ENCODE assay signal across 8 cellular contexts in the genomic region with DNA sequence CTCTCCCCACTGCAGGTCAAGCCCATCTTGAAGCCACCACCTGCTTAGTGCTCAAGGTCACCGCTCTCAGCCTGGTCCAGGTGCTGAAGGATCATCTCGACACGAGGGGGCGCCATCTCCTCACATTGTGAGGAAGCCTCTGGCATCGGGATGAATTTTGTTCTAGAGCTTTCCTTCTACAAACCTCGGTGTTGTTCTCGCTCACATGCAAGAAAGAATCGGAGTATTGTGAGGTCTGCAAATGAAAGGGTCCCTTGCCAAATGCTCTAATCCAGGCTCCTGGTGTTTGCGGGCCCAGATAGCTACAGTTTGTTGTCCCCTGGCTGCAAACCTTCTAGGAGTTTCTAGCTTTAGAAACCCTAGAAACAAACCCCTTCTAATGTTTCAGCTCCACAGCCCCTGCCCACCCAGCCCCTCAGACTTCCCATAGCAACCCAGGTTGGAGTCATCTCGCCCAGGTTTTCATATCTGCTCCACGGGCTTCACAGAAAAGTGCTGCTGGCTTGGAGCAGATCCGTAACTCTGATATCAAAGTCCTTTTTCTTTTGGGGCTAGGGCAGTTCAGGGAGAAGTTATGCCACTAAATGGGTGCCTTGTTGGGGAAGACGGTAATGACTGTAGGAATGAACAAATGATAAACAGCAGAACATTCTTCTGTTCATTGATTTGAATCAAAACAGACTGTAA.
DNase-seq lines count a peak whose midpoint lies in the region; ATAC-seq and TF ChIP-seq lines count a peak whose summit lies in the region.

No MANE protein-coding gene starts in this region.

- TF ChIP-seq CTCF in GM12865 (IDR thresholded peaks at IDR 0.05; ENCODE audit: insufficient read depth, low read depth, low read length, missing control alignments) (peak; percentile 85), brain microvascular endothelial cell (IDR thresholded peaks at IDR 0.05; ENCODE audit: low read depth, low read length, missing control alignments) (peak; percentile 93)

- H3K27me3 ChIP-seq in brain microvascular endothelial cell (replicated peaks) = no peaks in the 10 kb centered on the region

- ATAC-seq in HG02973 (IDR thresholded peaks at IDR 0.05; ENCODE audit: unreplicated experiment) (peak; percentile 74), HG03135 (IDR thresholded peaks at IDR 0.05; ENCODE audit: unreplicated experiment) (no peak)

- no peaks in the 10 kb centered on the region for H3K36me3 ChIP-seq in brain microvascular endothelial cell (replicated peaks)

- in situ Hi-C loops in brain microvascular endothelial cell (cut with HindIII; ENCODE audit: low pct_ligation_motif_present, low sequenced_read_pairs) = no loop called here

- no peak overlapping the region for H3K27ac ChIP-seq in brain microvascular endothelial cell

- H3K4me3 ChIP-seq in GM12865 (ENCODE audit: low read depth, low read length) = no peak overlapping the region
- no peak overlapping the region for H3K4me3 ChIP-seq in brain microvascular endothelial cell (ENCODE audit: low read depth, low read length)

- DNase-seq in GM12865 (ENCODE audit: low read depth) (peak; percentile 91), NCI-H2107 (lab: John Stamatoyannopoulos, UW) (peak; percentile 90), UCSD-AML1 (lab: John Stamatoyannopoulos, UW; ENCODE audit: unreplicated experiment) (peak; percentile 81), brain microvascular endothelial cell (peak; percentile 69), iris pigment epithelial cell (ENCODE audit: low read depth) (peak; percentile 72)
- peak; percentile 79 to 85 for DNase-seq in stimulated activated CD4-positive, alpha-beta T cell treated with anti-CD3 and anti-CD28 coated beads, Interleukin-15, amount 100 ng/mL, for 1 hour (ENCODE audit: low read depth in 1 of 2, low spot score in 1 of 2)
